In the genomic region with DNA sequence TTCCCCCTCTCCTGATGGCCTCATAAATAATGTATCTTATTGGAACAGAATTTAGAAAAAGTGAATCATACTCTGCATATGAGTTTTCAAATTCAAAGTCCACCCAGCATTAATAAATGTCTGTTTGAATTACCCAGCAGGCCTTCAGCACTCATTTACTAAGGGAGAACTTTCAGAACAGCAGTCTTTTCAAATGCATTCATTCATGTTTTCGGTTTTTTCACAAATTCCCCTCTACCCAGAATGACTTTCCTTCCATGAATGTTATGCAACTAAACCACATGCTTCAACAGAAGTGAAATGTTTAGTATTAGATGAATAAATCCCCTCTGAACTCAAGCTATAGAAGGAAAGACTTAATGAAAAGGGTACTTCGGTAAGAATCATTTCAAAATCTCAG, we compare ENCODE assay signal across 15 cellular contexts.
DNase-seq lines count a peak whose midpoint lies in the region; ATAC-seq and FAIRE-seq lines count a peak whose summit lies in the region.
"Had no signal": no experiment of that assay in that cellular context is flagged by ENCODE, and none has a peak within 500 bp of the region (broad histone marks: within the 10 kb centered on the region; RNA-seq: fewer than 3 reads in every experiment).

No MANE protein-coding gene starts in this region.

- peak overlapping the region; percentile 55 for H3K27ac Mint-ChIP-seq in activated CD4-positive, alpha-beta T cell treated with anti-CD3 and anti-CD28 coated beads, Interleukin-2, amount 10 ng/mL, durations not matched to agents 7 days and 5 days
- peak overlapping the region; percentile 44 for H3K27ac Mint-ChIP-seq in activated CD4-positive, alpha-beta memory T cell treated with anti-CD3 and anti-CD28 coated beads, Interleukin-2, amount 10 ng/mL, durations not matched to agents 7 days and 5 days
- peak overlapping the region; percentile 51 to 90 (median 75) for H3K27ac Mint-ChIP-seq in naive thymus-derived CD8-positive, alpha-beta T cell
- H3K27ac Mint-ChIP-seq: brain, WTC11 had no signal

- ATAC-seq in HG02610 (IDR thresholded peaks at IDR 0.05; ENCODE audit: unreplicated experiment) = peak; percentile 60
- no peak for ATAC-seq in naive thymus-derived CD8-positive, alpha-beta T cell
- no peak for ATAC-seq in HG03175 (IDR thresholded peaks at IDR 0.05; ENCODE audit: unreplicated experiment)
- ATAC-seq: WTC11 had no signal

- POLR2A ChIA-PET in activated CD4-positive, alpha-beta T cell treated with anti-CD3 and anti-CD28 coated beads, Interleukin-2, amount 10 ng/mL, durations not matched to agents 7 days and 5 days (lab: Charles Lee) = no interaction called here
- POLR2A ChIA-PET in activated CD4-positive, alpha-beta memory T cell treated with anti-CD3 and anti-CD28 coated beads, Interleukin-2, amount 10 ng/mL, durations not matched to agents 7 days and 5 days (lab: Charles Lee) = interaction anchor here (1.4 to 6.3 kb wide), 4 partner anchors 9 to 24 kb away, joined by 4 to 67 read pairs (median 35); no protein-coding TSS in a partner anchor
- POLR2A ChIA-PET in naive thymus-derived CD8-positive, alpha-beta T cell (lab: Charles Lee) = interaction anchor here (0.6 kb wide), 1 partner anchor 24 kb away, joined by 3 read pairs; no protein-coding TSS in a partner anchor

- FAIRE-seq in RCC 7860 (lab: Jason Lieb, UNC) = no peak

- no peak for DNase-seq in activated CD4-positive, alpha-beta T cell treated with anti-CD3 and anti-CD28 coated beads, Interleukin-2, amount 10 ng/mL, durations not matched to agents 7 days and 5 days
- DNase-seq in activated CD4-positive, alpha-beta T cell treated with anti-CD3 and anti-CD28 coated beads, Interleukin-2, amount 50 U/mL, for 4 hours = no peak
- no peak for DNase-seq in activated CD4-positive, alpha-beta memory T cell treated with anti-CD3 and anti-CD28 coated beads, Interleukin-2, amount 10 ng/mL, durations not matched to agents 7 days and 5 days
- no peak for DNase-seq in naive thymus-derived CD8-positive, alpha-beta T cell
- DNase-seq in iPS-NIHi7 (ENCODE audit: extremely low spot score) (no peak), RCC 7860 (ENCODE audit: low spot score) (no peak)
- DNase-seq: effector memory CD4-positive, alpha-beta T cell; mesenchymal stem cell; NCI-H2227 treated with DMSO at 0.1 percent for 48 hours; occipital lobe; SW 1271 had no signal

- peaks cover 74% of the 10 kb centered on the region for H3K36me3 Mint-ChIP-seq in activated CD4-positive, alpha-beta T cell treated with anti-CD3 and anti-CD28 coated beads, Interleukin-2, amount 10 ng/mL, durations not matched to agents 7 days and 5 days (ENCODE audit: low read depth)
- peaks cover 87% of the 10 kb centered on the region for H3K36me3 Mint-ChIP-seq in activated CD4-positive, alpha-beta memory T cell treated with anti-CD3 and anti-CD28 coated beads, Interleukin-2, amount 10 ng/mL, durations not matched to agents 7 days and 5 days (ENCODE audit: low read depth)
- peaks cover 0 to 80% (median 16%) of the 10 kb centered on the region in 3 donors for H3K36me3 Mint-ChIP-seq in naive thymus-derived CD8-positive, alpha-beta T cell
- H3K36me3 Mint-ChIP-seq: brain, WTC11 had no signal

- peaks cover 66% of the 10 kb centered on the region for H3K4me1 Mint-ChIP-seq in activated CD4-positive, alpha-beta T cell treated with anti-CD3 and anti-CD28 coated beads, Interleukin-2, amount 10 ng/mL, durations not matched to agents 7 days and 5 days
- peaks cover 74% of the 10 kb centered on the region for H3K4me1 Mint-ChIP-seq in activated CD4-positive, alpha-beta memory T cell treated with anti-CD3 and anti-CD28 coated beads, Interleukin-2, amount 10 ng/mL, durations not matched to agents 7 days and 5 days
- peaks cover 36 to 79% (median 65%) of the 10 kb centered on the region in 4 donors for H3K4me1 Mint-ChIP-seq in naive thymus-derived CD8-positive, alpha-beta T cell

- CTCF ChIA-PET in activated CD4-positive, alpha-beta T cell treated with anti-CD3 and anti-CD28 coated beads, Interleukin-2, amount 10 ng/mL, durations not matched to agents 7 days and 5 days (lab: Charles Lee) = no interaction called here
- CTCF ChIA-PET in activated CD4-positive, alpha-beta memory T cell treated with anti-CD3 and anti-CD28 coated beads, Interleukin-2, amount 10 ng/mL, durations not matched to agents 7 days and 5 days (lab: Charles Lee) = interaction anchor here (0.8 to 5.2 kb wide), 3 partner anchors 9 to 92 kb away, joined by 3 to 44 read pairs (median 9); no protein-coding TSS in a partner anchor

- no peaks in the 10 kb centered on the region for H3K9me3 Mint-ChIP-seq in activated CD4-positive, alpha-beta T cell treated with anti-CD3 and anti-CD28 coated beads, Interleukin-2, amount 10 ng/mL, durations not matched to agents 7 days and 5 days
- H3K9me3 Mint-ChIP-seq in activated CD4-positive, alpha-beta memory T cell treated with anti-CD3 and anti-CD28 coated beads, Interleukin-2, amount 10 ng/mL, durations not matched to agents 7 days and 5 days = no peaks in the 10 kb centered on the region
- no peaks in the 10 kb centered on the region for H3K9me3 Mint-ChIP-seq in naive thymus-derived CD8-positive, alpha-beta T cell
- H3K9me3 Mint-ChIP-seq: brain, WTC11 had no signal

- H3K27me3 Mint-ChIP-seq in activated CD4-positive, alpha-beta T cell treated with anti-CD3 and anti-CD28 coated beads, Interleukin-2, amount 10 ng/mL, durations not matched to agents 7 days and 5 days = no peaks in the 10 kb centered on the region
- no peaks in the 10 kb centered on the region for H3K27me3 Mint-ChIP-seq in activated CD4-positive, alpha-beta memory T cell treated with anti-CD3 and anti-CD28 coated beads, Interleukin-2, amount 10 ng/mL, durations not matched to agents 7 days and 5 days
- H3K27me3 Mint-ChIP-seq in naive thymus-derived CD8-positive, alpha-beta T cell = no peaks in the 10 kb centered on the region

- H3K4me3 Mint-ChIP-seq in activated CD4-positive, alpha-beta T cell treated with anti-CD3 and anti-CD28 coated beads, Interleukin-2, amount 10 ng/mL, durations not matched to agents 7 days and 5 days = no peak overlapping the region
- H3K4me3 Mint-ChIP-seq in activated CD4-positive, alpha-beta memory T cell treated with anti-CD3 and anti-CD28 coated beads, Interleukin-2, amount 10 ng/mL, durations not matched to agents 7 days and 5 days = no peak overlapping the region
- peak overlapping the region in 5 of 10 donors; percentile 17 to 43 (median 31) for H3K4me3 Mint-ChIP-seq in naive thymus-derived CD8-positive, alpha-beta T cell
- H3K4me3 Mint-ChIP-seq: brain, WTC11 had no signal
